Comparison of ENCODE assay signal across 17 cellular contexts in genomic region chr5:44881266-44881665, GRCh38.
A peak's percentile ranks its signal among the peaks of the same experiment; 100 is the strongest.
DNase-seq lines count a peak whose midpoint lies in the region; ATAC-seq and TF ChIP-seq lines count a peak whose summit lies in the region.
"Had no signal": no experiment of that assay in that cellular context is flagged by ENCODE, and none has a peak within 500 bp of the region (broad histone marks: within the 10 kb centered on the region; RNA-seq: fewer than 3 reads in every experiment).

No MANE protein-coding gene starts in this region.

- H3K9me3 ChIP-seq in mesenchymal stem cell (ENCODE audit: control insufficient read depth, low read length) (no peaks in the 10 kb centered on the region), mucosa of descending colon (peaks cover 6% of the 10 kb centered on the region)

- ATAC-seq in GM23338, result no peak
- ATAC-seq in mucosa of descending colon, result no peak
- ATAC-seq: HCT116, K562 had no signal

- no peaks in the 10 kb centered on the region for H4K20me1 ChIP-seq in GM23338 (replicated peaks; ENCODE audit: insufficient read depth)

- in situ Hi-C loops in ACHN (cut with HindIII; ENCODE audit: low pct_ligation_motif_present, low pct_unique_long_range_greater_than_20kb, low sequenced_read_pairs), result no loop called here

- TF ChIP-seq CTCF in GM23338 (conservative IDR thresholded peaks at IDR 0.05; ENCODE audit: low read depth in 2 of 2) (no peak), mucosa of descending colon (IDR thresholded peaks at IDR 0.05) (no peak)

- H3K9me2 ChIP-seq in GM23338 (ENCODE audit: insufficient read depth), result peaks cover 9% of the 10 kb centered on the region; the same call in 1 of the 2 replicates

- H4K91ac ChIP-seq in mesenchymal stem cell (ENCODE audit: low read length), result no peak overlapping the region

- no peaks in the 10 kb centered on the region for H3K79me1 ChIP-seq in mesenchymal stem cell (replicated peaks; ENCODE audit: low read length, poor library complexity, severe bottlenecking)

- H2AFZ ChIP-seq in GM23338, result peak overlapping the region; percentile 56; the same call in 1 of the 2 replicates
- no peak overlapping the region for H2AFZ ChIP-seq in mesenchymal stem cell (ENCODE audit: low read depth, low read length)

- H3K4me3 Mint-ChIP-seq in GM23338, result no peak overlapping the region

- H3K9ac ChIP-seq in mesenchymal stem cell (ENCODE audit: low read length), result no peak overlapping the region

- H3K4me3 ChIP-seq in GM23338, result no peak overlapping the region
- no peak overlapping the region for H3K4me3 ChIP-seq in mesenchymal stem cell (ENCODE audit: insufficient read depth in 1 of 2, low read depth in 1 of 2, low read length in 2 of 2)
- H3K4me3 ChIP-seq in mucosa of descending colon, result no peak overlapping the region
- H3K4me3 ChIP-seq: K562 had no signal

- 82% methylated on average over 5 of the region's 5 CpGs for WGBS in mesenchymal stem cell

- no peak overlapping the region for H2BK5ac ChIP-seq in mesenchymal stem cell (ENCODE audit: low read depth, low read length, poor library complexity, severe bottlenecking)

- H2BK15ac ChIP-seq in mesenchymal stem cell (ENCODE audit: low read depth, poor library complexity, severe bottlenecking), result no peak overlapping the region

- H3K27ac ChIP-seq in GM23338 (ENCODE audit: low read depth) (no peak overlapping the region), mesenchymal stem cell (ENCODE audit: low read length, poor library complexity, severe bottlenecking) (peak overlapping the region; percentile 14), caudate nucleus (ENCODE audit: low read depth, low read length) (no peak overlapping the region)
- H3K27ac ChIP-seq: C4-2B had no signal

- no peak overlapping the region for H3K23ac ChIP-seq in mesenchymal stem cell (ENCODE audit: low read length in 2 of 2)

- peaks cover 2% of the 10 kb centered on the region; the same call in 1 of the 3 replicates for H3K4me1 Mint-ChIP-seq in GM23338

- peaks cover 8% of the 10 kb centered on the region; the same call in 2 of the 3 replicates for H3K36me3 Mint-ChIP-seq in GM23338 (ENCODE audit: low read depth)

- H3K14ac ChIP-seq in mesenchymal stem cell (ENCODE audit: low read length in 2 of 2), result no peak overlapping the region

- H2BK12ac ChIP-seq in mesenchymal stem cell (ENCODE audit: low read length in 2 of 2), result no peak overlapping the region

- H3K27me3 ChIP-seq in GM23338 (ENCODE audit: insufficient read depth) (no peaks in the 10 kb centered on the region), mesenchymal stem cell (ENCODE audit: control insufficient read depth in 1 of 2, insufficient read depth in 1 of 2, low read length in 2 of 2) (no peaks in the 10 kb centered on the region)

- no peak overlapping the region for H2BK120ac ChIP-seq in mesenchymal stem cell (ENCODE audit: low read depth, low read length)

- no peaks in the 10 kb centered on the region for H3F3A ChIP-seq in GM23338 (replicated peaks; ENCODE audit: low read depth)

- no peak overlapping the region for H3K18ac ChIP-seq in mesenchymal stem cell (ENCODE audit: low read depth in 1 of 2, low read length in 2 of 2)

- peaks cover 20% of the 10 kb centered on the region for H3K9me3 Mint-ChIP-seq in GM23338

- no peak overlapping the region for H3K4ac ChIP-seq in mesenchymal stem cell (ENCODE audit: low read depth in 1 of 2, low read length in 2 of 2)

- no peaks in the 10 kb centered on the region for H3K36me3 ChIP-seq in GM23338 (ENCODE audit: insufficient read depth)
- no peaks in the 10 kb centered on the region for H3K36me3 ChIP-seq in mesenchymal stem cell (ENCODE audit: control insufficient read depth in 1 of 2, insufficient read depth in 2 of 2, low read depth in 1 of 2, low read length in 2 of 2)
- H3K36me3 ChIP-seq in mucosa of descending colon (ENCODE audit: low read depth), result no peaks in the 10 kb centered on the region

- H3K4me1 ChIP-seq in GM23338 (ENCODE audit: insufficient read depth) (no peaks in the 10 kb centered on the region), mesenchymal stem cell (ENCODE audit: control insufficient read depth, insufficient read depth, low read depth, low read length) (no peaks in the 10 kb centered on the region), mucosa of descending colon (ENCODE audit: low read depth) (no peaks in the 10 kb centered on the region)

- no peak overlapping the region for H2AK5ac ChIP-seq in mesenchymal stem cell (ENCODE audit: low read length, severe bottlenecking)

- no peak overlapping the region for H4K8ac ChIP-seq in mesenchymal stem cell (ENCODE audit: low read length)

- H3K27me3 Mint-ChIP-seq in GM23338 (ENCODE audit: insufficient read depth, low read depth, poor library complexity), result no peaks in the 10 kb centered on the region

- DNase-seq in ACHN (peak; percentile 32), GM23338 (ENCODE audit: low spot score) (no peak), glomerular visceral epithelial cell (ENCODE audit: extremely low spot score) (peak; percentile 7), mesenchymal stem cell (no peak), ureter (ENCODE audit: low spot score) (no peak), caudate nucleus (lab: John Stamatoyannopoulos, UW) (no peak), mucosa of descending colon (no peak)
- DNase-seq: AML-193, GDM1, GOT3, NCI-H1105 treated with DMSO at 0.1 percent for 48 hours, NCI-H1694, NCI-H2081 treated with DMSO at 0.1 percent for 48 hours, Right ventricle myocardium superior had no signal

- intact Hi-C loops in mucosa of descending colon (cut with DNase I, micrococcal nuclease), result no loop called here

- H3K4me2 ChIP-seq in GM23338, result no peak overlapping the region
- H3K4me2 ChIP-seq in mesenchymal stem cell (ENCODE audit: low read length, poor library complexity, severe bottlenecking), result no peak overlapping the region

- H3K27ac Mint-ChIP-seq in GM23338, result no peak overlapping the region

- no peaks in the 10 kb centered on the region for H3K79me2 ChIP-seq in GM23338 (replicated peaks; ENCODE audit: insufficient read depth)

TF ChIP-seq in GM23338, 12 proteins besides CTCF, POLR2A, EP300 and RAD21 (continues in another document):
- TF ChIP-seq STAT1 (IDR thresholded peaks at IDR 0.05; ENCODE audit: unreplicated experiment), result no peak
- no peak for TF ChIP-seq REST (IDR thresholded peaks at IDR 0.05; ENCODE audit: unreplicated experiment)
- TF ChIP-seq ETS1 (IDR thresholded peaks at IDR 0.05), result no peak
- TF ChIP-seq ZNF114 (CRISPR knock-in tag; IDR thresholded peaks at IDR 0.05), result no peak
- TF ChIP-seq EZH2 (IDR thresholded peaks at IDR 0.05; ENCODE audit: low read depth, unreplicated experiment), result no peak
- no peak for TF ChIP-seq JUNB (IDR thresholded peaks at IDR 0.05; ENCODE audit: unreplicated experiment)
- no peak for TF ChIP-seq NANOG (IDR thresholded peaks at IDR 0.05; ENCODE audit: borderline replicate concordance)
- no peak for TF ChIP-seq POLR2AphosphoS5 (IDR thresholded peaks at IDR 0.05; ENCODE audit: low read depth)

Comparison
In these comparisons a context has a peak if more than half of its experiments do, and no peak if none do; other contexts are left out.
1. DNase-seq: peak in ACHN (single experiment) and glomerular visceral epithelial cell (single experiment); none in GM23338 (single experiment), mesenchymal stem cell (single experiment), ureter (single experiment), caudate nucleus (0 of 61) and mucosa of descending colon (0 of 3).